ENCODE assay signal across 26 cellular contexts in the genomic region with DNA sequence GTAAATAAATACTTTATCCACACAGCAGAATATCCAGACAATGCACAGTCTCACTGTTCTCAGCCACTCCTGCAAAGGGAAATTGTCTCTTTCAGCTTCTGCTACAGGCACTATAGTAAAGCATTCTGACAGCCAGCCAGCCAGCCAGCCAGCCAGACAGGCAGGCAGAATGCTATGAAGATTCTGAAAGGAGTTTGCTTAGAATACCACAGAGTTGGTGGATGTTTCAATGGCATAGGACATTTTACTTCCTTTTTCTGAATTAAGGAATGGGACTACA.
DNase-seq lines count a peak whose midpoint lies in the region; ATAC-seq, FAIRE-seq and TF ChIP-seq lines count a peak whose summit lies in the region.
"Had no signal": no experiment of that assay in that cellular context is flagged by ENCODE, and none has a peak within 500 bp of the region (broad histone marks: within the 10 kb centered on the region; RNA-seq: fewer than 3 reads in every experiment).

No MANE protein-coding gene starts in this region.

- H3K27me3 ChIP-seq in heart left ventricle = no peaks in the 10 kb centered on the region
- H3K27me3 ChIP-seq in left ventricle myocardium inferior (ENCODE audit: low read depth) = no peaks in the 10 kb centered on the region
- H3K27me3 ChIP-seq: adrenal gland, breast epithelium, colonic mucosa, gastrocnemius medialis, SJSA1, testis, uterus had no signal

- intact Hi-C loops in heart left ventricle (cut with DNase I) (no loop called here), left ventricle myocardium inferior (cut with micrococcal nuclease) (no loop called here)

- no peaks in the 10 kb centered on the region for H3K9me3 Mint-ChIP-seq in type B pancreatic cell

- ATAC-seq in heart left ventricle (peak in 3 of 4 donors; percentile 58 to 76 (median 72)), SK-N-SH treated with all-trans-retinoic acid at 6 μM for 48 hours (peak; percentile 86), HG03457 (IDR thresholded peaks at IDR 0.05; ENCODE audit: unreplicated experiment) (no peak)
- ATAC-seq: gastrocnemius medialis; stimulated activated memory B cell treated with anti-CD40 and anti-IgM and Interleukin-4, amounts not matched to agents 10 μg/mL and 1 μg/mL and 100 μg/mL, for 72 hours had no signal

- H3K9me3 ChIP-seq in heart left ventricle (no peaks in the 10 kb centered on the region), left ventricle myocardium inferior (replicated peaks) (no peaks in the 10 kb centered on the region)
- H3K9me3 ChIP-seq: adrenal gland, breast epithelium, colonic mucosa, gastrocnemius medialis, SJSA1, testis, uterus had no signal

- no peak overlapping the region for H3K4me3 Mint-ChIP-seq in type B pancreatic cell
- H3K4me3 Mint-ChIP-seq: CD14-positive monocyte; naive B cell; stimulated activated memory B cell treated with anti-CD40 and anti-IgM and Interleukin-4, amounts not matched to agents 10 μg/mL and 1 μg/mL and 100 μg/mL, for 72 hours; T-helper 1 cell treated with Interleukin-12 subunit alpha and Interleukin-12 subunit beta and Interleukin-4 antibody, amounts not matched to agents 30 μg/mL and 1 μg/mL, for 36 hours had no signal

- peaks cover 3% of the 10 kb centered on the region for H3K4me1 Mint-ChIP-seq in type B pancreatic cell (ENCODE audit: unreplicated experiment)
- H3K4me1 Mint-ChIP-seq: CD14-positive monocyte; naive B cell; stimulated activated memory B cell treated with anti-CD40 and anti-IgM and Interleukin-4, amounts not matched to agents 10 μg/mL and 1 μg/mL and 100 μg/mL, for 72 hours had no signal

- peak overlapping the region; percentile 25 for H3K27ac Mint-ChIP-seq in type B pancreatic cell
- H3K27ac Mint-ChIP-seq: CD14-positive monocyte; naive B cell; stimulated activated memory B cell treated with anti-CD40 and anti-IgM and Interleukin-4, amounts not matched to agents 10 μg/mL and 1 μg/mL and 100 μg/mL, for 72 hours; T-helper 1 cell treated with Interleukin-12 subunit alpha and Interleukin-12 subunit beta and Interleukin-4 antibody, amounts not matched to agents 30 μg/mL and 1 μg/mL, for 36 hours had no signal

- peak overlapping the region in 1 of 12 donors; percentile 13 for H3K27ac ChIP-seq in heart left ventricle
- no peak overlapping the region for H3K27ac ChIP-seq in left ventricle myocardium inferior (replicated peaks)
- H3K27ac ChIP-seq: adrenal gland, breast epithelium, colonic mucosa, gastrocnemius medialis, SJSA1, testis, uterus had no signal

- no peaks in the 10 kb centered on the region for H3K36me3 ChIP-seq in heart left ventricle
- H3K36me3 ChIP-seq in left ventricle myocardium inferior = no peaks in the 10 kb centered on the region
- H3K36me3 ChIP-seq: adrenal gland, breast epithelium, colonic mucosa, gastrocnemius medialis, SJSA1, uterus had no signal

- FAIRE-seq in D721Med (lab: Jason Lieb, UNC) = no peak
- FAIRE-seq: RCC 7860 had no signal

- no peaks in the 10 kb centered on the region for H3K27me3 Mint-ChIP-seq in type B pancreatic cell
- H3K27me3 Mint-ChIP-seq: naive B cell; stimulated activated memory B cell treated with anti-CD40 and anti-IgM and Interleukin-4, amounts not matched to agents 10 μg/mL and 1 μg/mL and 100 μg/mL, for 72 hours had no signal

- H3K4me3 ChIP-seq in heart left ventricle (no peak overlapping the region), left ventricle myocardium inferior (no peak overlapping the region)
- H3K4me3 ChIP-seq: adrenal gland, breast epithelium, colonic mucosa, gastrocnemius medialis, SJSA1, testis, uterus had no signal

- TF ChIP-seq CTCF in heart left ventricle (IDR thresholded peaks at IDR 0.05) = no peak
- TF ChIP-seq CTCF in left ventricle myocardium inferior (IDR thresholded peaks at IDR 0.05; ENCODE audit: borderline replicate concordance) = no peak
- no peak for TF ChIP-seq CTCF in type B pancreatic cell (conservative IDR thresholded peaks at IDR 0.05)
- TF ChIP-seq CTCF in D721Med (IDR thresholded peaks at IDR 0.05; ENCODE audit: insufficient read depth, missing control alignments) = no peak

- DNase-seq in heart left ventricle (no peak), left ventricle myocardium inferior (no peak), iris pigment epithelial cell (ENCODE audit: low read depth) (peak; percentile 36), type B pancreatic cell (ENCODE audit: extremely low spot score, unreplicated experiment) (no peak), NCI-H1930 (lab: John Stamatoyannopoulos, UW) (no peak), D721Med (ENCODE audit: insufficient read length, low spot score) (no peak)
- DNase-seq: activated gamma-delta T cell treated with Interleukin-2 at 50 U/mL for 16 hours; activated T-cell treated with anti-CD3 and anti-CD28 coated beads, Interleukin-2, amount 50 U/mL, for 1 hour; colonic mucosa; gastrocnemius medialis; naive B cell; NCI-H1417 treated with DMSO at 0.1 percent for 48 hours; NCI-H2171; NCI-H524 treated with DMSO at 0.1 percent for 48 hours; stimulated activated CD4-positive, alpha-beta T cell treated with anti-CD3 and anti-CD28 coated beads, Interleukin-4, amount 100 ng/mL, for 1 hour; testis; uterus had no signal

- H3K36me3 Mint-ChIP-seq in type B pancreatic cell = no peaks in the 10 kb centered on the region
- H3K36me3 Mint-ChIP-seq: CD14-positive monocyte; naive B cell; stimulated activated memory B cell treated with anti-CD40 and anti-IgM and Interleukin-4, amounts not matched to agents 10 μg/mL and 1 μg/mL and 100 μg/mL, for 72 hours had no signal

- H3K4me1 ChIP-seq in heart left ventricle (peaks cover 0 to 19% (median 8%) of the 10 kb centered on the region in 12 donors), left ventricle myocardium inferior (peaks cover 21% of the 10 kb centered on the region)
- H3K4me1 ChIP-seq: breast epithelium, colonic mucosa, testis, uterus had no signal

- TF ChIP-seq POLR2A in heart left ventricle (IDR thresholded peaks at IDR 0.05) = no peak

TF ChIP-seq in SK-N-SH treated with all-trans-retinoic acid at 6 μM for 48 hours, 23 proteins besides CTCF, POLR2A, EP300 and RAD21:
- TF ChIP-seq TOX (CRISPR knock-in tag; IDR thresholded peaks at IDR 0.05; ENCODE audit: borderline replicate concordance) (no peak), BACH2 (CRISPR knock-in tag; IDR thresholded peaks at IDR 0.05; ENCODE audit: borderline replicate concordance) (no peak), TSHZ2 (CRISPR knock-in tag; IDR thresholded peaks at IDR 0.05) (no peak), ZNF8 (CRISPR knock-in tag; IDR thresholded peaks at IDR 0.05) (no peak), GLIS3 (CRISPR knock-in tag; IDR thresholded peaks at IDR 0.05) (no peak), ISL1 (CRISPR knock-in tag; IDR thresholded peaks at IDR 0.05) (peak; percentile 36; the same call in 1 of the 2 replicates), CREB5 (CRISPR knock-in tag; IDR thresholded peaks at IDR 0.05; ENCODE audit: low read depth) (no peak), POU6F1 (CRISPR knock-in tag; IDR thresholded peaks at IDR 0.05; ENCODE audit: borderline replicate concordance, low read depth) (no peak)
